ENCODE assay signal across 14 cellular contexts in the genomic region with DNA sequence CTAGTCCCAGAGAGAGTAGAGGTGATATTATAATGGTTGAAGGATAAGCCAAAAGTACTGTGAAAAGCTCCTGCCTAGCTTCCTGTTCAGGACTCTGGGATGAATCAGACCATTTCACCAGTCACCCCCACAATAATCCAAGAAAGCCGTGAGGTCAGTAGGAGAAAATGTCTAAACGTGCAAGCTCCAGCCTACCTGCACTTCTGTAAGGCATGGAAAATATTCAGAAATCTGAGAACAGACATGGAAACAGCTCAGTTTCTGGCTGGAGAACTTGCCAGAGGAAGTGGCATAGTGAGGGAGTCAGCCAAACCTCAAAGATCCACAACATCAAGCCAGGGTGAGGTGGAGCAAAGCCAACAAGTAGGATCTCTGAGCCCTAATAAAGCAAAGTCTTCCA. TPM values are rescaled to one million over a fixed set of nuclear protein-coding genes. Genes with fewer than 3 reads are reported as not detected.
DNase-seq lines count a peak whose midpoint lies in the region; ATAC-seq lines count a peak whose summit lies in the region.
"Had no signal": no experiment of that assay in that cellular context is flagged by ENCODE, and none has a peak within 500 bp of the region (broad histone marks: within the 10 kb centered on the region; RNA-seq: fewer than 3 reads in every experiment).

No MANE protein-coding gene starts in this region.

- DNase-seq in H4 (ENCODE audit: low spot score) (peak; percentile 79), amniotic epithelial cell (ENCODE audit: low read depth) (peak; percentile 7), fibroblast of peridontal ligament (ENCODE audit: extremely low read depth) (peak; percentile 39), stromal cell of bone marrow (ENCODE audit: low read depth) (peak; percentile 9), iPS-NIHi7 (ENCODE audit: extremely low spot score) (no peak)
- DNase-seq: activated gamma-delta T cell treated with Interleukin-2 at 50 U/mL for 16 hours; CD4-positive, alpha-beta T cell; GOT3; heart right ventricle; NCI-H1417; SW 1271; thyroid gland had no signal

- ATAC-seq in GM18517 (IDR thresholded peaks at IDR 0.05; ENCODE audit: unreplicated experiment) (no peak), GM19463 (IDR thresholded peaks at IDR 0.05; ENCODE audit: unreplicated experiment) (no peak)

RNA-seq across cellular contexts. Expression of a gene that starts 58.2 kb away (rescaled TPM):
- total RNA-seq in H4 (2014; rRNA removed; shearing (Covaris generic)): 9.5 TPM in 2 replicates
